In the genomic region with DNA sequence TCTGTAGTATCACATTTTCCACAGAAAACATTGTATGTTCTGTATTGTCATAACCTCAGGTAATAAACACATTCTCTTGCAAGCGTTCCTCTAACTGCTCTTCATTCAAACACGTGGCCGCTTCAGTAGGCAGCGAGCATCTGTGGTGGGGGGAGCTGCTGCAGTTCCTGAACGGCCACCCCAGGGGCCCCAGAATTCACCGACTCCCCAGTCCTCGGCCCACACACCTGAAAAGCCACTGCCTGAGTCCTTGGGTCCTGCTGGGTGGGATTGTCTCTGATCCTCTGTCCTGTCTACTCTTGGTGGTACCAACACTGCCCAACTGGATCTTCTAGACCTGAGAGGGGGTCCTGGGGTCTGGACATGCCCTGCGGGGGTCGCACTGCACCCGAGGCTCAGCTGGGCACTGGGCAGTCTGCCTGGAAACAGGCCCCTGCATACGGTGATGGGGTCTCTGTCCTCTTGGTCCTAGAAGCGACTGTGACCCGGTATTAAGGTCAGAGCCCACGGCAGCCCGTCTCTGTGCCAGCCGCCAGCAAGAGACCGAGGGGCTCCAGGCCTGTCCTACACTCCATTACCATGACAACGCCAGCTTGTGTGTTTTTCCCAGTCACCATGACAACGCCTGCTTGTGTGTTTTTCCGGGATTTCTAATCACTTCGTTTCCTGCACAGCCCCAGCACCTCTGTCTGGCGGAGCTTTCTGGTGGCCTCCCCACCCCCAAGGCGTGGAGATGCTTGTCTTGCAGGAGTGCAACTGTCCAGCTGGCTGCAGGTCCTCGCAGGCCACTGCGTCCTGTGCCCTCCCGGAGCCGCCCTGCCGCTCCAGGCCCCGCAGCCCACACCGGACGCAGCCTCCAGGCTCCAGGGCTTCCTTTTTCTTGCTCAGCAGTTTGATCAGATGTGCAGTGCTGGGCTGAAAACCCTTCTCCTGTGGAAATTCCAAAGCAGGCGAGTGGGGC, we compare ENCODE assay signal across 12 cellular contexts. TPM values are rescaled to one million over a fixed set of nuclear protein-coding genes. Genes with fewer than 3 reads are reported as not detected.
DNase-seq lines count a peak whose midpoint lies in the region; ATAC-seq and TF ChIP-seq lines count a peak whose summit lies in the region.
"Had no signal": no experiment of that assay in that cellular context is flagged by ENCODE, and none has a peak within 500 bp of the region (broad histone marks: within the 10 kb centered on the region; RNA-seq: fewer than 3 reads in every experiment).

No MANE protein-coding gene starts in this region.

- H3K27me3 ChIP-seq in smooth muscle cell (ENCODE audit: low read depth) (no peaks in the 10 kb centered on the region), H7 (ENCODE audit: control insufficient read depth, insufficient read depth, low read length) (no peaks in the 10 kb centered on the region)
- H3K27me3 ChIP-seq: foreskin keratinocyte had no signal

- peaks cover 10% of the 10 kb centered on the region for H3K79me2 ChIP-seq in smooth muscle cell (ENCODE audit: low read depth)

- DNase-seq in NCI-H2227 treated with DMSO at 0.1 percent for 48 hours (lab: John Stamatoyannopoulos, UW) (peak; percentile 77), caudate nucleus (lab: John Stamatoyannopoulos, UW) (peak in 5 of 61 donors; percentile 12 to 56 (median 38)), left lobe of liver (ENCODE audit: low spot score) (no peak), smooth muscle cell (lab: John Stamatoyannopoulos, UW; ENCODE audit: unreplicated experiment) (no peak), H7 (no peak)
- DNase-seq: foreskin keratinocyte, H9, naive B cell, NCI-H1436, PC-9 had no signal

- H3K27ac ChIP-seq in caudate nucleus (ENCODE audit: low read depth, low read length) (peak overlapping the region; percentile 2), smooth muscle cell (ENCODE audit: low read depth) (peak overlapping the region; percentile 24)
- H3K27ac ChIP-seq: foreskin keratinocyte, PC-9 had no signal

- H3K4me2 ChIP-seq in smooth muscle cell, result no peak overlapping the region
- H3K4me2 ChIP-seq: PC-9 had no signal

- no peak overlapping the region for H3K4me3 ChIP-seq in smooth muscle cell
- H3K4me3 ChIP-seq in H7 (ENCODE audit: insufficient read depth, low read depth, low read length), result no peak overlapping the region
- H3K4me3 ChIP-seq: PC-9 had no signal

- no peak overlapping the region for H3K9ac ChIP-seq in smooth muscle cell (ENCODE audit: low read depth)

- peak; percentile 61 for ATAC-seq in left lobe of liver
- ATAC-seq in HG03342 (IDR thresholded peaks at IDR 0.05; ENCODE audit: unreplicated experiment), result no peak
- ATAC-seq in HG03045 (IDR thresholded peaks at IDR 0.05; ENCODE audit: unreplicated experiment), result no peak
- ATAC-seq: foreskin keratinocyte had no signal

- no peak for TF ChIP-seq CTCF in smooth muscle cell (IDR thresholded peaks at IDR 0.05; ENCODE audit: borderline replicate concordance, insufficient read depth, poor library complexity, severe bottlenecking)

- no peaks in the 10 kb centered on the region for H3K9me3 ChIP-seq in smooth muscle cell (replicated peaks; ENCODE audit: low read depth)

- H3K36me3 ChIP-seq in smooth muscle cell (ENCODE audit: low read depth), result peaks cover 4% of the 10 kb centered on the region
- peaks cover 17% of the 10 kb centered on the region for H3K36me3 ChIP-seq in H7 (replicated peaks; ENCODE audit: control insufficient read depth, insufficient read depth, low read length)

- no peaks in the 10 kb centered on the region for H3K4me1 ChIP-seq in smooth muscle cell (ENCODE audit: low read depth)

- H2AFZ ChIP-seq in smooth muscle cell (ENCODE audit: low read depth), result no peak overlapping the region
- H2AFZ ChIP-seq: PC-9 had no signal

- WGBS in smooth muscle cell (ENCODE audit: low lambda C conversion rate), result 83% methylated on average over 32 of the region's 32 CpGs

- H4K20me1 ChIP-seq in smooth muscle cell (ENCODE audit: low read depth), result peaks cover 92% of the 10 kb centered on the region

- no peaks in the 10 kb centered on the region for H3F3A ChIP-seq in smooth muscle cell (ENCODE audit: low read depth)

RNA-seq across cellular contexts. Expression of a gene that starts 16.0 kb away (rescaled TPM):
- 97.0 TPM for total RNA-seq in left lobe of liver
- 59.1 and 76.9 TPM in 2 replicates for total RNA-seq in smooth muscle cell
- polyA plus RNA-seq in smooth muscle cell, result 132 and 135 TPM in 2 replicates
- 267 and 360 TPM in 2 replicates for total RNA-seq in H7 (2014; rRNA removed; shearing (Covaris generic))

RNA-seq across cellular contexts. Expression of a gene that starts 56.8 kb away (rescaled TPM):
- total RNA-seq in left lobe of liver (33.3 TPM), smooth muscle cell (40.8 and 48.2 TPM in 2 replicates)
- 48.0 and 60.9 TPM in 2 replicates for polyA plus RNA-seq in smooth muscle cell
- total RNA-seq in H7 (2014; rRNA removed; shearing (Covaris generic)), result 65.4 and 80.6 TPM in 2 replicates
